In genomic region chr9:68577778-68578591, GRCh38 we compare ENCODE assay signal across 1 cellular context.
TF ChIP-seq lines count a peak whose summit lies in the region.

No MANE protein-coding gene starts in this region.

TF ChIP-seq in GM23338, 12 proteins besides CTCF, POLR2A, EP300 and RAD21 (continued from another document):
- TF ChIP-seq, protein P1, sequence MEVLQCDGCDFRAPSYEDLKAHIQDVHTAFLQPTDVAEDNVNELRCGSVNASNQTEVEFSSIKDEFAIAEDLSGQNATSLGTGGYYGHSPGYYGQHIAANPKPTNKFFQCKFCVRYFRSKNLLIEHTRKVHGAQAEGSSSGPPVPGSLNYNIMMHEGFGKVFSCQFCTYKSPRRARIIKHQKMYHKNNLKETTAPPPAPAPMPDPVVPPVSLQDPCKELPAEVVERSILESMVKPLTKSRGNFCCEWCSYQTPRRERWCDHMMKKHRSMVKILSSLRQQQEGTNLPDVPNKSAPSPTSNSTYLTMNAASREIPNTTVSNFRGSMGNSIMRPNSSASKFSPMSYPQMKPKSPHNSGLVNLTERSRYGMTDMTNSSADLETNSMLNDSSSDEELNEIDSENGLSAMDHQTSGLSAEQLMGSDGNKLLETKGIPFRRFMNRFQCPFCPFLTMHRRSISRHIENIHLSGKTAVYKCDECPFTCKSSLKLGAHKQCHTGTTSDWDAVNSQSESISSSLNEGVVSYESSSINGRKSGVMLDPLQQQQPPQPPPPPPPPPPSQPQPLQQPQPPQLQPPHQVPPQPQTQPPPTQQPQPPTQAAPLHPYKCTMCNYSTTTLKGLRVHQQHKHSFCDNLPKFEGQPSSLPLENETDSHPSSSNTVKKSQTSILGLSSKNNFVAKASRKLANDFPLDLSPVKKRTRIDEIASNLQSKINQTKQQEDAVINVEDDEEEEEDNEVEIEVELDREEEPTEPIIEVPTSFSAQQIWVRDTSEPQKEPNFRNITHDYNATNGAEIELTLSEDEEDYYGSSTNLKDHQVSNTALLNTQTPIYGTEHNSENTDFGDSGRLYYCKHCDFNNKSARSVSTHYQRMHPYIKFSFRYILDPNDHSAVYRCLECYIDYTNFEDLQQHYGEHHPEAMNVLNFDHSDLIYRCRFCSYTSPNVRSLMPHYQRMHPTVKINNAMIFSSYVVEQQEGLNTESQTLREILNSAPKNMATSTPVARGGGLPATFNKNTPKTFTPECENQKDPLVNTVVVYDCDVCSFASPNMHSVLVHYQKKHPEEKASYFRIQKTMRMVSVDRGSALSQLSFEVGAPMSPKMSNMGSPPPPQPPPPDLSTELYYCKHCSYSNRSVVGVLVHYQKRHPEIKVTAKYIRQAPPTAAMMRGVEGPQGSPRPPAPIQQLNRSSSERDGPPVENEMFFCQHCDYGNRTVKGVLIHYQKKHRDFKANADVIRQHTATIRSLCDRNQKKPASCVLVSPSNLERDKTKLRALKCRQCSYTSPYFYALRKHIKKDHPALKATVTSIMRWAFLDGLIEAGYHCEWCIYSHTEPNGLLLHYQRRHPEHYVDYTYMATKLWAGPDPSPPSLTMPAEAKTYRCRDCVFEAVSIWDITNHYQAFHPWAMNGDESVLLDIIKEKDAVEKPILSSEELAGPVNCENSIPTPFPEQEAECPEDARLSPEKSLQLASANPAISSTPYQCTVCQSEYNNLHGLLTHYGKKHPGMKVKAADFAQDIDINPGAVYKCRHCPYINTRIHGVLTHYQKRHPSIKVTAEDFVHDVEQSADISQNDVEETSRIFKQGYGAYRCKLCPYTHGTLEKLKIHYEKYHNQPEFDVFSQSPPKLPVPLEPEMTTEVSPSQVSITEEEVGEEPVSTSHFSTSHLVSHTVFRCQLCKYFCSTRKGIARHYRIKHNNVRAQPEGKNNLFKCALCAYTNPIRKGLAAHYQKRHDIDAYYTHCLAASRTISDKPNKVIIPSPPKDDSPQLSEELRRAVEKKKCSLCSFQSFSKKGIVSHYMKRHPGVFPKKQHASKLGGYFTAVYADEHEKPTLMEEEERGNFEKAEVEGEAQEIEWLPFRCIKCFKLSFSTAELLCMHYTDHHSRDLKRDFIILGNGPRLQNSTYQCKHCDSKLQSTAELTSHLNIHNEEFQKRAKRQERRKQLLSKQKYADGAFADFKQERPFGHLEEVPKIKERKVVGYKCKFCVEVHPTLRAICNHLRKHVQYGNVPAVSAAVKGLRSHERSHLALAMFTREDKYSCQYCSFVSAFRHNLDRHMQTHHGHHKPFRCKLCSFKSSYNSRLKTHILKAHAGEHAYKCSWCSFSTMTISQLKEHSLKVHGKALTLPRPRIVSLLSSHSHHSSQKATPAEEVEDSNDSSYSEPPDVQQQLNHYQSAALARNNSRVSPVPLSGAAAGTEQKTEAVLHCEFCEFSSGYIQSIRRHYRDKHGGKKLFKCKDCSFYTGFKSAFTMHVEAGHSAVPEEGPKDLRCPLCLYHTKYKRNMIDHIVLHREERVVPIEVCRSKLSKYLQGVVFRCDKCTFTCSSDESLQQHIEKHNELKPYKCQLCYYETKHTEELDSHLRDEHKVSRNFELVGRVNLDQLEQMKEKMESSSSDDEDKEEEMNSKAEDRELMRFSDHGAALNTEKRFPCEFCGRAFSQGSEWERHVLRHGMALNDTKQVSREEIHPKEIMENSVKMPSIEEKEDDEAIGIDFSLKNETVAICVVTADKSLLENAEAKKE (CRISPR knock-in tag; IDR thresholded peaks at IDR 0.05), result no peak
- TF ChIP-seq EZH2phosphoT487 (IDR thresholded peaks at IDR 0.05; ENCODE audit: unreplicated experiment), result no peak
